Comparison of ENCODE assay signal across 8 cellular contexts in genomic region chr16:74999208-74999682, GRCh38. TPM values are rescaled to one million over a fixed set of nuclear protein-coding genes. Genes with fewer than 3 reads are reported as not detected.
DNase-seq lines count a peak whose midpoint lies in the region; ATAC-seq, FAIRE-seq and TF ChIP-seq lines count a peak whose summit lies in the region.

No MANE protein-coding gene starts in this region.

- H3K4me3 ChIP-seq in DND-41 (ENCODE audit: low read depth in 1 of 2, low read length in 2 of 2) (peak overlapping the region; percentile 84 to 94), IMR-90 (ENCODE audit: insufficient read depth, low read depth, low read length) (peak overlapping the region; percentile 79)

- peak overlapping the region; percentile 54 for H3K27ac Mint-ChIP-seq in osteocyte (ENCODE audit: unreplicated experiment)

- H3K4me1 ChIP-seq in DND-41 (ENCODE audit: insufficient read depth, low read length) = peaks cover 40% of the 10 kb centered on the region
- peaks cover 10% of the 10 kb centered on the region for H3K4me1 ChIP-seq in IMR-90 (ENCODE audit: control insufficient read depth, insufficient read depth, low read length)

- no peak for FAIRE-seq in GM19239 (lab: Jason Lieb, UNC)

- no peak overlapping the region; the same call in 1 of the 2 replicates for H3K14ac ChIP-seq in IMR-90 (replicated peaks; ENCODE audit: low read depth, low read length)

- peak overlapping the region; percentile 69 for H2BK5ac ChIP-seq in IMR-90 (ENCODE audit: low read depth, low read length, poor library complexity, severe bottlenecking)

- H3K36me3 ChIP-seq in DND-41 (ENCODE audit: insufficient read depth, low read length) (peaks cover 45% of the 10 kb centered on the region), IMR-90 (ENCODE audit: control insufficient read depth, insufficient read depth, low read length) (peaks cover 4% of the 10 kb centered on the region; the same call in 1 of the 2 replicates)

- H3K36me3 Mint-ChIP-seq in osteocyte (ENCODE audit: unreplicated experiment) = no peaks in the 10 kb centered on the region

- H2AK5ac ChIP-seq in IMR-90 (ENCODE audit: low read depth, low read length) = no peak overlapping the region

- POLR2A ChIA-PET in IMR-90 (lab: Charles Lee; ENCODE audit: unreplicated experiment) = no interaction called here

- no peak for TF ChIP-seq RAD21 in IMR-90 (IDR thresholded peaks at IDR 0.05; ENCODE audit: low read length)

- no peak overlapping the region; the same call in 1 of the 2 replicates for H3K4ac ChIP-seq in IMR-90 (ENCODE audit: low read depth, low read length)

- H3K4me3 Mint-ChIP-seq in osteocyte (ENCODE audit: unreplicated experiment) = peak overlapping the region; percentile 91

- WGBS in IMR-90 (ENCODE audit: extremely low coverage in 2 of 2, insufficient read length in 1 of 2), 2 experiments = 0% methylated on average over 22 of the region's 51 CpGs; no CpG with 5 or more reads in 1 of the 2 experiments

- intact Hi-C loops in IMR-90 (cut with micrococcal nuclease) = loop anchor here (2.0 kb wide), 2 partner anchors 28 to 200 kb away; no protein-coding TSS in a partner anchor

- H2BK15ac ChIP-seq in IMR-90 (ENCODE audit: low read depth, low read length) = no peak overlapping the region

- peak overlapping the region; percentile 91 for H3K4me2 ChIP-seq in DND-41 (ENCODE audit: insufficient read depth, low read length)
- peak overlapping the region; percentile 86 for H3K4me2 ChIP-seq in IMR-90 (ENCODE audit: low read depth, low read length)

- CTCF ChIA-PET in IMR-90 (lab: Yijun Ruan, JAX) = interaction anchor here (2.3 kb wide), 1 partner anchor 18 kb away, joined by 6 read pairs; no protein-coding TSS in a partner anchor

- no TSS peak for BruUV-seq in IMR-90 (replicated peaks; lab: Mats Ljungman, UMichigan)

- no peak for TF ChIP-seq POLR2A in IMR-90 (IDR thresholded peaks at IDR 0.05; ENCODE audit: low read depth, low read length)

- DNase-seq in DND-41 (peak; percentile 46), IMR-90 (no peak), glomerular visceral epithelial cell (ENCODE audit: extremely low spot score) (peak; percentile 26), osteocyte (ENCODE audit: extremely low spot score, unreplicated experiment) (no peak), OCI-M1 (lab: John Stamatoyannopoulos, UW) (no peak), GM19239 (ENCODE audit: insufficient read length, low spot score) (no peak)
- peak; percentile 61 for DNase-seq in activated CD8-positive, alpha-beta memory T cell treated with anti-CD3 and anti-CD28 coated beads, Interleukin-2, amount 50 U/mL, for 48 hours

- H3K9me3 Mint-ChIP-seq in osteocyte (ENCODE audit: unreplicated experiment) = no peaks in the 10 kb centered on the region

- no peak overlapping the region for H2BK120ac ChIP-seq in IMR-90 (ENCODE audit: low read depth, low read length)

- H4K20me1 ChIP-seq in DND-41 (ENCODE audit: insufficient read depth, low read length) (peaks cover 49% of the 10 kb centered on the region), IMR-90 (ENCODE audit: insufficient read depth, low read length) (peaks cover 45% of the 10 kb centered on the region)

- H4K8ac ChIP-seq in IMR-90 (ENCODE audit: low read depth in 2 of 2, low read length in 2 of 2) = no peak overlapping the region; a peak in 1 of 4 replicates

- ATAC-seq in DND-41 (ENCODE audit: insufficient read depth, low read depth) = peak; percentile 21
- peak; percentile 30 for ATAC-seq in GM21390 (IDR thresholded peaks at IDR 0.05; ENCODE audit: unreplicated experiment)
- peak; percentile 59 for ATAC-seq in IMR-90 (ENCODE audit: low read depth)

- H4K5ac ChIP-seq in IMR-90 (ENCODE audit: low read depth, low read length) = no peak overlapping the region

- H3K79me2 ChIP-seq in DND-41 (ENCODE audit: insufficient read depth, low read length) = peaks cover 53% of the 10 kb centered on the region

- in situ Hi-C loops in IMR-90 (cut with MboI; ENCODE audit: low sequenced_read_pairs) = no loop called here

- no peaks in the 10 kb centered on the region for H3K9me3 ChIP-seq in DND-41 (ENCODE audit: insufficient read depth, low read length, severe bottlenecking)
- H3K9me3 ChIP-seq in IMR-90 (ENCODE audit: control insufficient read depth, insufficient read depth, low read length) = no peaks in the 10 kb centered on the region

- no peak overlapping the region for H4K91ac ChIP-seq in IMR-90 (ENCODE audit: insufficient read depth, low read depth, low read length)

- peak overlapping the region; percentile 68 for H2AK9ac ChIP-seq in IMR-90 (replicated peaks; ENCODE audit: low read depth, low read length, poor library complexity)

- no peak overlapping the region for H3K56ac ChIP-seq in IMR-90 (ENCODE audit: extremely low read depth, insufficient read depth, low read length)

- H2AFZ ChIP-seq in DND-41 (ENCODE audit: low read depth, low read length) (peak overlapping the region; percentile 40; the same call in 1 of the 2 replicates), IMR-90 (replicated peaks; ENCODE audit: low read length, poor library complexity) (peak overlapping the region; percentile 86)

- peaks cover 29 to 45% of the 10 kb centered on the region in 2 experiments for H3K79me1 ChIP-seq in IMR-90 (ENCODE audit: low read depth in 1 of 2, low read length in 2 of 2)

- H3K18ac ChIP-seq in IMR-90 (ENCODE audit: low read depth, low read length) = no peak overlapping the region; the same call in 1 of the 2 replicates

- H3K9ac ChIP-seq in DND-41 (ENCODE audit: low read depth, low read length) (peak overlapping the region; percentile 83), IMR-90 (ENCODE audit: low read depth, low read length) (peak overlapping the region; percentile 86)

- H3K27ac ChIP-seq in DND-41 (ENCODE audit: low read length) (peak overlapping the region; percentile 85), IMR-90 (ENCODE audit: insufficient read depth, low read length) (peak overlapping the region; percentile 62)

- H3K9me1 ChIP-seq in IMR-90 (ENCODE audit: insufficient read depth, low read length) = peaks cover 11% of the 10 kb centered on the region

- H3K4me1 Mint-ChIP-seq in osteocyte (ENCODE audit: unreplicated experiment) = peaks cover 26% of the 10 kb centered on the region

- no peak overlapping the region for H2BK20ac ChIP-seq in IMR-90 (ENCODE audit: low read depth, low read length)

- peaks cover 3% of the 10 kb centered on the region for H3K27me3 Mint-ChIP-seq in osteocyte (ENCODE audit: unreplicated experiment)

- TF ChIP-seq CTCF in DND-41 (IDR thresholded peaks at IDR 0.05; ENCODE audit: borderline replicate concordance, extremely low read depth, low read length, poor library complexity, severe bottlenecking) (no peak), IMR-90 (conservative IDR thresholded peaks at IDR 0.05; ENCODE audit: low read depth, low read length) (no peak), osteocyte (IDR thresholded peaks at IDR 0.05) (peak; percentile 16)

- no peak overlapping the region for H3K23ac ChIP-seq in IMR-90 (ENCODE audit: low read depth, low read length)

- dilution Hi-C loops in IMR-90 (cut with HindIII; ENCODE audit: low sequenced_read_pairs, unreplicated experiment) = no loop called here

- H3K27me3 ChIP-seq in DND-41 (ENCODE audit: insufficient read depth, low read length, poor library complexity) (no peaks in the 10 kb centered on the region), IMR-90 (ENCODE audit: control insufficient read depth, insufficient read depth, low read length) (no peaks in the 10 kb centered on the region)

TF ChIP-seq in IMR-90, 13 proteins besides CTCF, POLR2A, EP300 and RAD21:
- TF ChIP-seq, protein P1, sequence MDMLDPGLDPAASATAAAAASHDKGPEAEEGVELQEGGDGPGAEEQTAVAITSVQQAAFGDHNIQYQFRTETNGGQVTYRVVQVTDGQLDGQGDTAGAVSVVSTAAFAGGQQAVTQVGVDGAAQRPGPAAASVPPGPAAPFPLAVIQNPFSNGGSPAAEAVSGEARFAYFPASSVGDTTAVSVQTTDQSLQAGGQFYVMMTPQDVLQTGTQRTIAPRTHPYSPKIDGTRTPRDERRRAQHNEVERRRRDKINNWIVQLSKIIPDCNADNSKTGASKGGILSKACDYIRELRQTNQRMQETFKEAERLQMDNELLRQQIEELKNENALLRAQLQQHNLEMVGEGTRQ (IDR thresholded peaks at IDR 0.05; ENCODE audit: low read depth, low read length) = no peak
- 0 out of 2 replicates have a peak, but pooled peaks have one; percentile 3 for TF ChIP-seq MXI1 (IDR thresholded peaks at IDR 0.05; ENCODE audit: borderline replicate concordance, low read depth, low read length)
- TF ChIP-seq CHD1 (IDR thresholded peaks at IDR 0.05; ENCODE audit: low read depth, low read length) = no peak
- no peak for TF ChIP-seq RFX5 (IDR thresholded peaks at IDR 0.05; ENCODE audit: low read depth, low read length)
- no peak for TF ChIP-seq BHLHE40 (IDR thresholded peaks at IDR 0.05; ENCODE audit: low read depth, low read length)

RNA-seq across cellular contexts. Expression of gene ZNRF1, which starts 0.4 kb away (rescaled TPM):
- 8.2 and 9.7 TPM in 2 replicates for total RNA-seq in IMR-90 (2012; rRNA removed)
- polyA plus RNA-seq in IMR-90 (2012; rRNA removed) = 20.7 and 24.9 TPM in 2 replicates
- polyA plus RNA-seq in IMR-90 (2012; cell fraction: cytosol; rRNA removed) = 20.3 and 39.9 TPM in 2 replicates
- 46.3 and 57.6 TPM in 2 replicates for polyA plus RNA-seq in IMR-90 (2012; cell fraction: nucleus; rRNA removed; ENCODE audit: low replicate concordance)
- total RNA-seq in osteocyte = 30.9 and 32.1 TPM in 2 replicates

RNA-seq across cellular contexts. Expression of gene WDR59, which starts 14.3 kb away (rescaled TPM):
- total RNA-seq in IMR-90 (2012; rRNA removed) = 23.9 and 29.4 TPM in 2 replicates
- polyA plus RNA-seq in IMR-90 (2012; rRNA removed) = 37.5 and 44.6 TPM in 2 replicates
- 15.4 and 30.7 TPM in 2 replicates for polyA plus RNA-seq in IMR-90 (2012; cell fraction: cytosol; rRNA removed)
- 148 and 198 TPM in 2 replicates for polyA plus RNA-seq in IMR-90 (2012; cell fraction: nucleus; rRNA removed; ENCODE audit: low replicate concordance)
- 58.8 and 63.3 TPM in 2 replicates for total RNA-seq in osteocyte

Comparison
In these comparisons a context has a peak if more than half of its experiments do, and no peak if none do; other contexts are left out.
1. DNase-seq: peak in DND-41 (single experiment), activated CD8-positive, alpha-beta memory T cell treated with anti-CD3 and anti-CD28 coated beads, Interleukin-2, amount 50 U/mL, for 48 hours (single experiment) and glomerular visceral epithelial cell (single experiment); none in IMR-90 (single experiment), osteocyte (single experiment), OCI-M1 (single experiment) and GM19239 (single experiment).
2. Peak in every context shown above with its lines, with median percentiles within 50 percentile points of each other: ATAC-seq.